8 cellular contexts compared by ENCODE assay signal in genomic region chr1:177209357-177209756, GRCh38. TPM values are rescaled to one million over a fixed set of nuclear protein-coding genes. Genes with fewer than 3 reads are reported as not detected.
DNase-seq lines count a peak whose midpoint lies in the region; ATAC-seq, FAIRE-seq and TF ChIP-seq lines count a peak whose summit lies in the region.

No MANE protein-coding gene starts in this region.

- no peaks in the 10 kb centered on the region for H3K4me1 ChIP-seq in endothelial cell of umbilical vein (ENCODE audit: control insufficient read depth, extremely low read depth, insufficient read depth, low read length)
- peaks cover 6% of the 10 kb centered on the region for H3K4me1 ChIP-seq in neural progenitor cell
- no peaks in the 10 kb centered on the region for H3K4me1 ChIP-seq in Karpas-422 (ENCODE audit: low read length)

- peak; percentile 96 for DNase-seq in DMS53 (lab: John Stamatoyannopoulos, UW)
- DNase-seq in NCI-H460 (ENCODE audit: extremely low read depth, low read depth): peak; percentile 99
- DNase-seq in endothelial cell of umbilical vein (ENCODE audit: low read depth, low spot score): peak; percentile 78
- DNase-seq in neural progenitor cell (ENCODE audit: low spot score): peak; percentile 28
- no peak for DNase-seq in 8988T
- DNase-seq in Karpas-422: no peak

- no peak for TF ChIP-seq POLR2A in endothelial cell of umbilical vein (IDR thresholded peaks at IDR 0.05; ENCODE audit: low read depth, low read length)

- TF ChIP-seq CTCF in endothelial cell of umbilical vein (IDR thresholded peaks at IDR 0.05; ENCODE audit: extremely low read depth in 1 of 2, insufficient read depth in 1 of 2, low read depth in 1 of 2, low read length in 2 of 2) (no peak), neural progenitor cell (IDR thresholded peaks at IDR 0.05) (no peak)

- H3K27me3 Mint-ChIP-seq in neural progenitor cell (ENCODE audit: insufficient read depth, low read depth): no peaks in the 10 kb centered on the region

- no peak overlapping the region for H3K4me2 ChIP-seq in endothelial cell of umbilical vein (ENCODE audit: insufficient read depth, low read length)
- no peak overlapping the region for H3K4me2 ChIP-seq in neural progenitor cell
- H3K4me2 ChIP-seq in Karpas-422 (ENCODE audit: low read depth, low read length, poor library complexity, severe bottlenecking): no peak overlapping the region

- no peak overlapping the region for H3K4me3 Mint-ChIP-seq in neural progenitor cell

- CTCF ChIA-PET in endothelial cell of umbilical vein (lab: Charles Lee): interaction anchor here (0.7 kb wide), 1 partner anchor 1158 kb away, joined by 3 read pairs; no protein-coding TSS in a partner anchor

- dilution Hi-C loops in endothelial cell of umbilical vein (cut with MboI; ENCODE audit: extremely low pct_ligation_motif_present, low sequenced_read_pairs): no loop called here

- H2AFZ ChIP-seq in endothelial cell of umbilical vein (ENCODE audit: low read depth, low read length) (no peak overlapping the region), neural progenitor cell (replicated peaks) (no peak overlapping the region), Karpas-422 (ENCODE audit: low read length) (no peak overlapping the region)

- peak; percentile 74 for FAIRE-seq in endothelial cell of umbilical vein (lab: Jason Lieb, UNC)

- H3K27me3 ChIP-seq in endothelial cell of umbilical vein (ENCODE audit: control insufficient read depth in 2 of 2, insufficient read depth in 2 of 2, low read length in 2 of 2): no peaks in the 10 kb centered on the region
- H3K27me3 ChIP-seq in neural progenitor cell: peaks cover 42% of the 10 kb centered on the region
- no peaks in the 10 kb centered on the region for H3K27me3 ChIP-seq in Karpas-422 (ENCODE audit: low read length)

- no peaks in the 10 kb centered on the region for H4K20me1 ChIP-seq in endothelial cell of umbilical vein (replicated peaks; ENCODE audit: control insufficient read depth, extremely low read depth, insufficient read depth, low read length)
- H4K20me1 ChIP-seq in neural progenitor cell (ENCODE audit: low read depth): no peaks in the 10 kb centered on the region
- H4K20me1 ChIP-seq in Karpas-422 (ENCODE audit: insufficient read depth, low read depth, low read length): no peaks in the 10 kb centered on the region

- H3K9me3 ChIP-seq in endothelial cell of umbilical vein (replicated peaks; ENCODE audit: control insufficient read depth, insufficient read depth, low read length) (no peaks in the 10 kb centered on the region), neural progenitor cell (ENCODE audit: low read depth) (no peaks in the 10 kb centered on the region), Karpas-422 (ENCODE audit: low read length) (no peaks in the 10 kb centered on the region)

- no TSS peak for BruUV-seq in endothelial cell of umbilical vein (replicated peaks; lab: Mats Ljungman, UMichigan)

- no peaks in the 10 kb centered on the region for H3K36me3 ChIP-seq in endothelial cell of umbilical vein (ENCODE audit: control insufficient read depth in 2 of 2, extremely low read depth in 1 of 2, insufficient read depth in 2 of 2, low read length in 2 of 2)
- H3K36me3 ChIP-seq in neural progenitor cell: no peaks in the 10 kb centered on the region
- H3K36me3 ChIP-seq in Karpas-422 (ENCODE audit: insufficient read depth, low read length): no peaks in the 10 kb centered on the region

- no peak overlapping the region for H3K4me3 ChIP-seq in endothelial cell of umbilical vein (replicated peaks in 1 of 3; ENCODE audit: insufficient read depth in 1 of 3, low read depth in 1 of 3, low read length in 3 of 3)
- no peak overlapping the region for H3K4me3 ChIP-seq in neural progenitor cell
- no peak overlapping the region for H3K4me3 ChIP-seq in Karpas-422 (ENCODE audit: low read length)

- no peaks in the 10 kb centered on the region for H3K9me2 ChIP-seq in Karpas-422 (replicated peaks; ENCODE audit: insufficient read depth, low read length)

- POLR2A ChIA-PET in endothelial cell of umbilical vein (lab: Charles Lee): no interaction called here

- no peaks in the 10 kb centered on the region for H3K36me3 Mint-ChIP-seq in neural progenitor cell

- H3K27ac ChIP-seq in endothelial cell of umbilical vein (ENCODE audit: insufficient read depth, low read depth, low read length) (no peak overlapping the region), neural progenitor cell (no peak overlapping the region), Karpas-422 (ENCODE audit: low read length) (no peak overlapping the region)

- intact Hi-C loops in endothelial cell of umbilical vein (cut with micrococcal nuclease): no loop called here

- no peaks in the 10 kb centered on the region for H3F3A ChIP-seq in neural progenitor cell (ENCODE audit: low read depth)

- no peaks in the 10 kb centered on the region for H3K9me1 ChIP-seq in endothelial cell of umbilical vein (replicated peaks; ENCODE audit: control insufficient read depth, extremely low read depth, insufficient read depth, low read length)

- H3K79me2 ChIP-seq in endothelial cell of umbilical vein (ENCODE audit: control insufficient read depth, insufficient read depth, low read length) (no peaks in the 10 kb centered on the region), neural progenitor cell (ENCODE audit: low read depth) (no peaks in the 10 kb centered on the region), Karpas-422 (ENCODE audit: low read length) (no peaks in the 10 kb centered on the region)

- H3K9me3 Mint-ChIP-seq in neural progenitor cell: no peaks in the 10 kb centered on the region

- ATAC-seq in GM21367 (IDR thresholded peaks at IDR 0.05; ENCODE audit: unreplicated experiment) (no peak), GM21390 (IDR thresholded peaks at IDR 0.05; ENCODE audit: unreplicated experiment) (no peak)

- H3K9ac ChIP-seq in endothelial cell of umbilical vein (replicated peaks; ENCODE audit: extremely low read depth, insufficient read depth, low read length) (no peak overlapping the region), neural progenitor cell (no peak overlapping the region), Karpas-422 (ENCODE audit: low read length) (no peak overlapping the region)

- H3K4me1 Mint-ChIP-seq in neural progenitor cell: peaks cover 2% of the 10 kb centered on the region

- H3K27ac Mint-ChIP-seq in neural progenitor cell: no peak overlapping the region

TF ChIP-seq in endothelial cell of umbilical vein, 7 proteins besides CTCF, POLR2A, EP300 and RAD21:
- TF ChIP-seq JUN (IDR thresholded peaks at IDR 0.05; ENCODE audit: borderline replicate concordance, insufficient read depth, insufficient read length, low read depth) (no peak), FOS (IDR thresholded peaks at IDR 0.05; ENCODE audit: borderline replicate concordance, insufficient read depth, low read length) (peak; percentile 58)

RNA-seq across cellular contexts. Expression of gene BRINP2, which starts 38.6 kb away (rescaled TPM):
- 0.92 and 1.2 TPM in 2 replicates for total RNA-seq in NCI-H460 (2014; rRNA removed; shearing (Covaris generic))
- 1.5 and 1.7 TPM in 2 replicates for polyA plus RNA-seq in NCI-H460 (2014; cell fraction: nucleus; rRNA removed)
- total RNA-seq in endothelial cell of umbilical vein: not detected in 2 replicates
- polyA plus RNA-seq in endothelial cell of umbilical vein: not detected in 2 replicates
- not detected in 2 replicates for polyA plus RNA-seq in endothelial cell of umbilical vein (2011; cell fraction: cytosol; rRNA removed)
- polyA plus RNA-seq in endothelial cell of umbilical vein (2011; cell fraction: nucleus; rRNA removed): not detected in 2 replicates
- polyA plus RNA-seq in endothelial cell of umbilical vein (2012): not detected in 2 replicates
- not detected in 2 replicates for polyA minus RNA-seq in endothelial cell of umbilical vein
- not detected for polyA minus RNA-seq in endothelial cell of umbilical vein (2011; cell fraction: cytosol; rRNA and poly(A)+ RNA removed)
- polyA minus RNA-seq in endothelial cell of umbilical vein (2011; cell fraction: nucleus; rRNA and poly(A)+ RNA removed): not detected in 2 replicates
- 0.06 TPM in 1 of 2 replicates, not detected in the other for total RNA-seq in neural progenitor cell (ENCODE audit: low replicate concordance)
- total RNA-seq in Karpas-422 (2014; rRNA removed; shearing (Covaris generic); ENCODE audit: low replicate concordance): not detected in 2 replicates

RNA-seq across cellular contexts. Expression of gene ASTN1, which starts 44.8 kb away (rescaled TPM):
- 0.47 and 0.55 TPM in 2 replicates for total RNA-seq in NCI-H460 (2014; rRNA removed; shearing (Covaris generic))
- polyA plus RNA-seq in NCI-H460 (2014; cell fraction: nucleus; rRNA removed): 0.35 and 0.92 TPM in 2 replicates
- total RNA-seq in endothelial cell of umbilical vein: not detected in 2 replicates
- polyA plus RNA-seq in endothelial cell of umbilical vein: 0.04 TPM in 1 of 2 replicates, not detected in the other
- polyA plus RNA-seq in endothelial cell of umbilical vein (2011; cell fraction: cytosol; rRNA removed): not detected in 2 replicates
- polyA plus RNA-seq in endothelial cell of umbilical vein (2011; cell fraction: nucleus; rRNA removed): not detected in 2 replicates
- polyA plus RNA-seq in endothelial cell of umbilical vein (2012): not detected in 2 replicates
- 0.11 TPM in 1 of 2 replicates, not detected in the other for polyA minus RNA-seq in endothelial cell of umbilical vein
- not detected for polyA minus RNA-seq in endothelial cell of umbilical vein (2011; cell fraction: cytosol; rRNA and poly(A)+ RNA removed)
- polyA minus RNA-seq in endothelial cell of umbilical vein (2011; cell fraction: nucleus; rRNA and poly(A)+ RNA removed): not detected in 2 replicates
- 7.7 and 9.9 TPM in 2 replicates for total RNA-seq in neural progenitor cell (ENCODE audit: low replicate concordance)
- not detected in 2 replicates for total RNA-seq in Karpas-422 (2014; rRNA removed; shearing (Covaris generic); ENCODE audit: low replicate concordance)

Comparison
In these comparisons a context has a peak if more than half of its experiments do, and no peak if none do; other contexts are left out.
1. DNase-seq: peak in DMS53 (single experiment), NCI-H460 (single experiment), endothelial cell of umbilical vein (single experiment) and neural progenitor cell (single experiment); none in 8988T (single experiment) and Karpas-422 (single experiment).